ENCODE assay signal across 16 cellular contexts in genomic region chr1:184465489-184466146, GRCh38.
DNase-seq lines count a peak whose midpoint lies in the region; ATAC-seq and TF ChIP-seq lines count a peak whose summit lies in the region.
"Had no signal": no experiment of that assay in that cellular context is flagged by ENCODE, and none has a peak within 500 bp of the region (broad histone marks: within the 10 kb centered on the region; RNA-seq: fewer than 3 reads in every experiment).

No MANE protein-coding gene starts in this region.

- H3K4me3 ChIP-seq in fibroblast of mammary gland (ENCODE audit: control insufficient read depth, low read depth, low read length) (no peak overlapping the region), liver (ENCODE audit: low read depth in 1 of 3, low read length in 3 of 3) (no peak overlapping the region), mucosa of descending colon (no peak overlapping the region)

- intact Hi-C loops in Right ventricle myocardium inferior (cut with DNase I) = loop anchor here (2.0 kb wide), 1 partner anchor 79 kb away; the partner anchor contains the start of gene C1orf21
- intact Hi-C loops in cardiac septum (cut with DNase I) = loop anchor here (10.0 kb wide), 1 partner anchor 391 kb away; no protein-coding TSS in a partner anchor
- intact Hi-C loops in mucosa of descending colon (cut with DNase I, micrococcal nuclease) = no loop called here

- H3K27me3 ChIP-seq in liver (ENCODE audit: control insufficient read depth in 4 of 4, insufficient read depth in 4 of 4, low read length in 3 of 4) = no peaks in the 10 kb centered on the region

- ATAC-seq in Right ventricle myocardium inferior (peak; percentile 60), GM19328 (IDR thresholded peaks at IDR 0.05; ENCODE audit: unreplicated experiment) (no peak), mucosa of descending colon (no peak)
- ATAC-seq: CD8-positive, alpha-beta T cell; T-helper 17 cell had no signal

- TF ChIP-seq RAD21 in liver (IDR thresholded peaks at IDR 0.05) = peak; percentile 41 to 59

- H3K36me3 ChIP-seq in liver (ENCODE audit: control insufficient read depth in 4 of 4, insufficient read depth in 3 of 4, low read depth in 1 of 4, low read length in 3 of 4) (no peaks in the 10 kb centered on the region), mucosa of descending colon (ENCODE audit: low read depth) (no peaks in the 10 kb centered on the region)

- 87% methylated on average over 7 of the region's 7 CpGs for WGBS in liver

- H3K4me1 ChIP-seq in liver (ENCODE audit: control insufficient read depth in 4 of 4, insufficient read depth in 4 of 4, low read length in 3 of 4) (no peaks in the 10 kb centered on the region), mucosa of descending colon (ENCODE audit: low read depth) (peaks cover 10% of the 10 kb centered on the region)
- H3K4me1 ChIP-seq: parathyroid adenoma had no signal

- no peak overlapping the region for H3K9ac ChIP-seq in liver (ENCODE audit: low read depth in 1 of 2, low read length in 2 of 2)
- H3K9ac ChIP-seq: parathyroid adenoma had no signal

- TF ChIP-seq CTCF in fibroblast of mammary gland (conservative IDR thresholded peaks at IDR 0.05; ENCODE audit: control insufficient read depth, insufficient read depth, low read depth, low read length) = no peak
- TF ChIP-seq CTCF in liver (IDR thresholded peaks at IDR 0.05; ENCODE audit: low read depth, low read length, missing input control) = no peak
- TF ChIP-seq CTCF in mucosa of descending colon (IDR thresholded peaks at IDR 0.05) = no peak

- H3K9me3 ChIP-seq in liver (ENCODE audit: control insufficient read depth in 4 of 4, low read length in 3 of 4) (no peaks in the 10 kb centered on the region), mucosa of descending colon (no peaks in the 10 kb centered on the region)

- DNase-seq in Right ventricle myocardium inferior (ENCODE audit: missing footprints) (no peak), cardiac septum (ENCODE audit: low spot score) (no peak), fibroblast of mammary gland (ENCODE audit: low read depth) (peak; percentile 8), NCI-H128 (lab: John Stamatoyannopoulos, UW; ENCODE audit: unreplicated experiment) (no peak), mucosa of descending colon (no peak)
- DNase-seq in stimulated activated CD4-positive, alpha-beta T cell treated with anti-CD3 and anti-CD28 coated beads, Interleukin-4, amount 100 ng/mL, for 24 hours = no peak
- DNase-seq: activated CD4-positive, alpha-beta T cell treated with anti-CD3 and anti-CD28 coated beads for 1 hour; activated CD8-positive, alpha-beta memory T cell treated with anti-CD3 and anti-CD28 coated beads, Interleukin-2, amount 50 U/mL, for 48 hours; activated naive CD4-positive, alpha-beta T cell treated with anti-CD3 and anti-CD28 coated beads, Interleukin-2, amount 50 U/mL, for 16 hours; effector CD8-positive, alpha-beta T cell; NCI-H2107; T-helper 17 cell had no signal

- no peak overlapping the region for H3K27ac ChIP-seq in liver (ENCODE audit: low read depth in 1 of 2, low read length in 2 of 2)
- H3K27ac ChIP-seq: parathyroid adenoma had no signal

TF ChIP-seq in liver, 16 proteins besides CTCF, POLR2A, EP300 and RAD21:
- peak; percentile 11 for TF ChIP-seq NR2F2 (IDR thresholded peaks at IDR 0.05)
- no peak for TF ChIP-seq SP1 (IDR thresholded peaks at IDR 0.05)
TF ChIP-seq in liver: peak in this region for 1.

Comparison
In these comparisons a context has a peak if more than half of its experiments do, and no peak if none do; other contexts are left out.
1. intact Hi-C loops: an anchor here in Right ventricle myocardium inferior (2.0 kb wide) and cardiac septum (10.0 kb wide); none called in mucosa of descending colon.